23 cellular contexts compared by ENCODE assay signal in genomic region chr15:28888900-28889299, GRCh38. TPM values are rescaled to one million over a fixed set of nuclear protein-coding genes. Genes with fewer than 3 reads are reported as not detected.
DNase-seq lines count a peak whose midpoint lies in the region; TF ChIP-seq lines count a peak whose summit lies in the region.
"Had no signal": no experiment of that assay in that cellular context is flagged by ENCODE, and none has a peak within 500 bp of the region (broad histone marks: within the 10 kb centered on the region; RNA-seq: fewer than 3 reads in every experiment).

No MANE protein-coding gene starts in this region.

- peak overlapping the region; percentile 96 for H3K23ac ChIP-seq in neuronal stem cell (ENCODE audit: low read depth, low read length, poor library complexity)

- H3K14ac ChIP-seq in neuronal stem cell (ENCODE audit: low read length), result peak overlapping the region; percentile 82

- peak overlapping the region; percentile 57 for H3K18ac ChIP-seq in neuronal stem cell (ENCODE audit: low read length)

- no peak overlapping the region for H3K4me3 ChIP-seq in BLaER1 treated with 17β-estradiol and CSF1 and Interleukin-3, amounts not matched to agents 10 nM and 100 nM
- H3K4me3 ChIP-seq in neuronal stem cell (ENCODE audit: low read length in 2 of 2), result peak overlapping the region in 1 of 2 donors; percentile 47
- H3K4me3 ChIP-seq: adrenal gland, cardiac muscle cell, gastroesophageal sphincter, neural progenitor cell, SJCRH30 had no signal

- H4K91ac ChIP-seq in neuronal stem cell (ENCODE audit: low read depth, low read length, poor library complexity), result no peak overlapping the region

- H3K79me1 ChIP-seq in neuronal stem cell (ENCODE audit: low read depth, low read length), result peaks cover 16% of the 10 kb centered on the region

- DNase-seq in Daoy (ENCODE audit: low read depth) (peak; percentile 24), neuronal stem cell (ENCODE audit: low spot score) (no peak), mesenteric fat pad (ENCODE audit: low spot score) (no peak), nephron progenitor cell (no peak), COLO829 (ENCODE audit: low spot score) (no peak)
- DNase-seq: adrenal gland, GOT3, left cardiac atrium, mesendoderm, NCI-H146, NCI-H774, PC-3 had no signal

- H3K9me3 Mint-ChIP-seq in brain, result no peaks in the 10 kb centered on the region
- H3K9me3 Mint-ChIP-seq in nephron progenitor cell, result no peaks in the 10 kb centered on the region
- H3K9me3 Mint-ChIP-seq: activated T-helper 17 cell treated with anti-CD3 and anti-CD28 coated beads, Interleukin-2, amount 50 U/mL, for 72 hours; WTC11 had no signal

- peaks cover 73% of the 10 kb centered on the region for H3K4me1 Mint-ChIP-seq in brain
- peaks cover 61% of the 10 kb centered on the region for H3K4me1 Mint-ChIP-seq in nephron progenitor cell

- no peaks in the 10 kb centered on the region for H3K36me3 ChIP-seq in BLaER1 treated with 17β-estradiol and CSF1 and Interleukin-3, amounts not matched to agents 10 nM and 100 nM
- H3K36me3 ChIP-seq in neuronal stem cell (replicated peaks in 1 of 2; ENCODE audit: control insufficient read depth in 2 of 2, insufficient read depth in 2 of 2, low read length in 2 of 2), result peaks cover 0 to 7% of the 10 kb centered on the region in 2 donors
- H3K36me3 ChIP-seq: adrenal gland, cardiac muscle cell, gastroesophageal sphincter, neural progenitor cell, SJCRH30 had no signal

- H2BK12ac ChIP-seq in neuronal stem cell (ENCODE audit: low read length), result peak overlapping the region; percentile 16

- H4K8ac ChIP-seq in neuronal stem cell (ENCODE audit: low read depth, low read length), result peak overlapping the region; percentile 17

- no peak overlapping the region for H2AFZ ChIP-seq in neuronal stem cell (ENCODE audit: low read length)
- H2AFZ ChIP-seq: neural progenitor cell had no signal

- peaks cover 0 to 22% (median 0%) of the 10 kb centered on the region in 11 experiments; a peak in 5 of 22 replicates for H3K27me3 ChIP-seq in BLaER1 treated with 17β-estradiol and CSF1 and Interleukin-3, amounts not matched to agents 10 nM and 100 nM
- H3K27me3 ChIP-seq in neuronal stem cell (ENCODE audit: control insufficient read depth in 3 of 3, insufficient read depth in 3 of 3, low read depth in 1 of 3, low read length in 3 of 3), result peaks cover 0 to 1% (median 0%) of the 10 kb centered on the region in 3 experiments
- H3K27me3 ChIP-seq: adrenal gland, SJCRH30 had no signal

- peak overlapping the region; percentile 83 for H2AK5ac ChIP-seq in neuronal stem cell (ENCODE audit: low read depth, low read length)

- H3K4me2 ChIP-seq in BLaER1 treated with 17β-estradiol and CSF1 and Interleukin-3, amounts not matched to agents 10 nM and 100 nM, result peak overlapping the region; percentile 30 to 93 (median 90)
- H3K4me2 ChIP-seq in neuronal stem cell (ENCODE audit: insufficient read depth, low read length, poor library complexity, severe bottlenecking), result no peak overlapping the region
- H3K4me2 ChIP-seq: neural progenitor cell had no signal

- peak overlapping the region; percentile 78 for H2BK15ac ChIP-seq in neuronal stem cell (ENCODE audit: low read length)

- H3K9me3 ChIP-seq in BLaER1 treated with 17β-estradiol and CSF1 and Interleukin-3, amounts not matched to agents 10 nM and 100 nM (replicated peaks in 1 of 11), result peaks cover 0 to 10% (median 0%) of the 10 kb centered on the region in 11 experiments; a peak in 6 of 22 replicates
- no peaks in the 10 kb centered on the region for H3K9me3 ChIP-seq in neuronal stem cell (replicated peaks in 1 of 2; ENCODE audit: control insufficient read depth in 2 of 2, insufficient read depth in 1 of 2, low read depth in 1 of 2, low read length in 2 of 2)
- H3K9me3 ChIP-seq: adrenal gland, gastroesophageal sphincter, SJCRH30 had no signal

- H3K4me3 Mint-ChIP-seq in brain (peak overlapping the region in 4 of 5 experiments; percentile 18 to 91 (median 66)), nephron progenitor cell (no peak overlapping the region)
- H3K4me3 Mint-ChIP-seq: activated T-helper 17 cell treated with anti-CD3 and anti-CD28 coated beads, Interleukin-2, amount 50 U/mL, for 72 hours; WTC11 had no signal

- H2BK120ac ChIP-seq in neuronal stem cell (ENCODE audit: low read depth, low read length), result no peak overlapping the region

- TF ChIP-seq CTCF in brain (conservative IDR thresholded peaks at IDR 0.05) (no peak), nephron progenitor cell (IDR thresholded peaks at IDR 0.05) (no peak)

- peak overlapping the region in 4 of 5 experiments; percentile 74 to 97 (median 92) for H3K27ac Mint-ChIP-seq in brain
- no peak overlapping the region for H3K27ac Mint-ChIP-seq in nephron progenitor cell
- H3K27ac Mint-ChIP-seq: neural progenitor cell, WTC11 had no signal

- peaks cover 15% of the 10 kb centered on the region for H3K36me3 Mint-ChIP-seq in brain
- no peaks in the 10 kb centered on the region for H3K36me3 Mint-ChIP-seq in nephron progenitor cell (ENCODE audit: low read depth)
- H3K36me3 Mint-ChIP-seq: WTC11 had no signal

- no peak overlapping the region for H2BK5ac ChIP-seq in neuronal stem cell (ENCODE audit: low read length)

- peaks cover 46 to 83% (median 78%) of the 10 kb centered on the region in 10 experiments for H3K4me1 ChIP-seq in BLaER1 treated with 17β-estradiol and CSF1 and Interleukin-3, amounts not matched to agents 10 nM and 100 nM
- H3K4me1 ChIP-seq in neuronal stem cell (ENCODE audit: control insufficient read depth in 2 of 2, insufficient read depth in 1 of 2, low read depth in 1 of 2, low read length in 2 of 2), result peaks cover 19 to 21% of the 10 kb centered on the region in 2 donors

- H4K20me1 ChIP-seq in BLaER1 treated with 17β-estradiol and CSF1 and Interleukin-3, amounts not matched to agents 10 nM and 100 nM, result peaks cover 0 to 24% (median 0%) of the 10 kb centered on the region in 11 experiments; a peak in 7 of 22 replicates

- H3K9ac ChIP-seq in BLaER1 treated with 17β-estradiol and CSF1 and Interleukin-3, amounts not matched to agents 10 nM and 100 nM, result peak overlapping the region in 1 of 11 experiments; percentile 20; a peak in 1 of 22 replicates
- H3K9ac ChIP-seq in neuronal stem cell (ENCODE audit: low read depth, low read length, poor library complexity), result no peak overlapping the region
- H3K9ac ChIP-seq: neural progenitor cell had no signal

- no CpG with 5 or more reads among the region's 10 CpGs for WGBS in neuronal stem cell (ENCODE audit: extremely low coverage in 2 of 2, insufficient read length in 2 of 2, insufficient replicate concordance in 1 of 2), 2 donors

- H3K27me3 Mint-ChIP-seq in brain (peaks cover 6% of the 10 kb centered on the region), nephron progenitor cell (ENCODE audit: low read depth, poor library complexity) (peaks cover 4% of the 10 kb centered on the region)

- H3K27ac ChIP-seq in BLaER1 treated with 17β-estradiol and CSF1 and Interleukin-3, amounts not matched to agents 10 nM and 100 nM, result peak overlapping the region in 8 of 11 experiments; percentile 15 to 83 (median 36); a peak in 10 of 22 replicates
- H3K27ac ChIP-seq in neuronal stem cell (replicated peaks; ENCODE audit: low read length), result no peak overlapping the region
- H3K27ac ChIP-seq: adrenal gland, cardiac muscle cell, gastroesophageal sphincter, neural progenitor cell, SJCRH30 had no signal

- peak overlapping the region; percentile 76 for H3K4ac ChIP-seq in neuronal stem cell (ENCODE audit: low read length)

RNA-seq across cellular contexts. Expression of gene APBA2, which starts 3.1 kb away (rescaled TPM):
- 21.5 and 27.5 TPM in 2 replicates for total RNA-seq in Daoy (2014; rRNA removed; shearing (Covaris generic))
- 86.7 TPM for polyA plus RNA-seq in brain (ENCODE audit: insufficient read depth, low read depth, low replicate concordance)
- 30.6 TPM for polyA plus RNA-seq in neuronal stem cell (2013, experiment 1 of 2)
- 29.0 TPM for polyA plus RNA-seq in neuronal stem cell (2013, experiment 2 of 2)
- total RNA-seq in mesenteric fat pad, result 2.2 TPM

RNA-seq across cellular contexts. Expression of gene GOLGA6L7, which starts 40.5 kb away (rescaled TPM):
- total RNA-seq in Daoy (2014; rRNA removed; shearing (Covaris generic)), result not detected in 2 replicates
- not detected for polyA plus RNA-seq in brain (ENCODE audit: insufficient read depth, low read depth, low replicate concordance)
- polyA plus RNA-seq in neuronal stem cell (2013, experiment 1 of 2), result not detected
- polyA plus RNA-seq in neuronal stem cell (2013, experiment 2 of 2), result not detected
- total RNA-seq in mesenteric fat pad, result not detected
- total RNA-seq: activated T-helper 17 cell treated with anti-CD3 and anti-CD28 coated beads, Interleukin-2, amount 50 U/mL, for 72 hours; adrenal gland; cardiac muscle cell; esophagus mucosa; gastroesophageal sphincter; left cardiac atrium; PC-3; pulmonary artery endothelial cell; T-helper 2 cell treated with Interferon-gamma antibody and Interleukin-4, amounts not matched to agents 100 ng/mL and 5 ng/mL, for 36 hours; WTC11 had no signal
- polyA plus RNA-seq: adrenal gland had no signal
